In the genomic region with DNA sequence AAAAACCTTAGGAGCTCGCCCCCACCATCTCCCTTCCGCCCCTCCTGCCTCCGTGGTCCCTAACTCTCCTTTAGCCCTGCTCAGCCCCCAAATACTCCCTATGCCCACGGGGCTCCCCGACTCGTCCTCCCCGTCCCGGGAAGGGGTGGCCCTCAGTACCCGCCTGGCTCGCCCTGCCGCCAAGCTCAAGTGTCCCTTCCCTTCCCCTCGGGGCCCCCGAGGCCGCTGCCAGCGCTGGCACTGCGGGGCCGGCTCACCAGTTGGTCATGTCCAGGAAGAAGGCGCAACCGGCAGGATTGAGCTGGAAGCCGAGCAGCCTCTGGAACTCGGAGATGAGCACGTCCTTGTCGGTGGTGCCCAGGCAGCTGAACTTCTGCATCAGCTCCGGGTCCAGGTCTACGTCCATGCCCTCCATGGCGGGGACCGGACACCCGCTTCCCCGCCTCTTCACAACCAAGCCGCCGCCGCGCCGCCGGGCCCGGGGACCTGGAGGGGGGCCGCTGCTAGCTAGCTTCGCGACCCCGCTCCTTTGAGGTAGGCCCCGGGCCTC, we compare ENCODE assay signal across 8 cellular contexts. TPM values are rescaled to one million over a fixed set of nuclear protein-coding genes. Genes with fewer than 3 reads are reported as not detected.
A peak's percentile ranks its signal among the peaks of the same experiment; 100 is the strongest.
DNase-seq lines count a peak whose midpoint lies in the region; ATAC-seq and TF ChIP-seq lines count a peak whose summit lies in the region.

No MANE protein-coding gene starts in this region.

- H3K36me3 ChIP-seq in heart right ventricle = peaks cover 0 to 5% (median 0%) of the 10 kb centered on the region in 9 donors

- no peaks in the 10 kb centered on the region for H3K27me3 Mint-ChIP-seq in CD4-positive, alpha-beta T cell
- no peaks in the 10 kb centered on the region for H3K27me3 Mint-ChIP-seq in activated T-helper 17 cell treated with anti-CD3 and anti-CD28 coated beads, Interleukin-2, amount 50 U/mL, for 72 hours
- no peaks in the 10 kb centered on the region for H3K27me3 Mint-ChIP-seq in progenitor cell of endocrine pancreas

- no peaks in the 10 kb centered on the region for H3K9me3 ChIP-seq in CD4-positive, alpha-beta T cell (ENCODE audit: control insufficient read depth, low read length)
- H3K9me3 ChIP-seq in heart right ventricle = no peaks in the 10 kb centered on the region

- H3K27ac Mint-ChIP-seq in CD4-positive, alpha-beta T cell = peak overlapping the region; percentile 98
- peak overlapping the region; percentile 88 for H3K27ac Mint-ChIP-seq in activated T-helper 17 cell treated with anti-CD3 and anti-CD28 coated beads, Interleukin-2, amount 50 U/mL, for 72 hours
- H3K27ac Mint-ChIP-seq in progenitor cell of endocrine pancreas = peak overlapping the region; percentile 95

- peaks cover 5 to 50% (median 32%) of the 10 kb centered on the region in 9 donors for H3K4me1 ChIP-seq in heart right ventricle

- H3K4me3 Mint-ChIP-seq in CD4-positive, alpha-beta T cell = peak overlapping the region; percentile 98
- peak overlapping the region; percentile 91 for H3K4me3 Mint-ChIP-seq in activated T-helper 17 cell treated with anti-CD3 and anti-CD28 coated beads, Interleukin-2, amount 50 U/mL, for 72 hours
- H3K4me3 Mint-ChIP-seq in progenitor cell of endocrine pancreas (ENCODE audit: low read depth) = peak overlapping the region; percentile 88

- ATAC-seq in CD4-positive, alpha-beta T cell (ENCODE audit: poor library complexity) = no peak
- ATAC-seq in GM19397 (IDR thresholded peaks at IDR 0.05; ENCODE audit: unreplicated experiment) (peak; percentile 33), HG03442 (IDR thresholded peaks at IDR 0.05; ENCODE audit: unreplicated experiment) (peak; percentile 31), heart right ventricle (peak; percentile 64 to 82 (median 70))
- ATAC-seq in activated T-helper 17 cell treated with anti-CD3 and anti-CD28 coated beads, Interleukin-2, amount 50 U/mL, for 72 hours (replicated peaks) = peak; percentile 69

- H3K27ac ChIP-seq in CD4-positive, alpha-beta T cell (ENCODE audit: low read depth, low read length) = peak overlapping the region; percentile 83
- H3K27ac ChIP-seq in heart right ventricle = peak overlapping the region; percentile 91 to 99 (median 97)

- H3K9me3 Mint-ChIP-seq in CD4-positive, alpha-beta T cell = no peaks in the 10 kb centered on the region
- H3K9me3 Mint-ChIP-seq in activated T-helper 17 cell treated with anti-CD3 and anti-CD28 coated beads, Interleukin-2, amount 50 U/mL, for 72 hours = no peaks in the 10 kb centered on the region
- H3K9me3 Mint-ChIP-seq in progenitor cell of endocrine pancreas (ENCODE audit: low read depth) = no peaks in the 10 kb centered on the region

- intact Hi-C loops in CD4-positive, alpha-beta T cell (cut with DNase I, micrococcal nuclease) = loop anchor here (1.0 to 10.0 kb wide), 8 partner anchors 23 to 449 kb away; a partner anchor contains a TSS
- intact Hi-C loops in heart right ventricle (cut with DNase I) = loop anchor here in 7 of 10 donors (2.0 to 10.0 kb wide), 4 partner anchors 39 to 61 kb away; a partner anchor contains a TSS

- POLR2A ChIA-PET in CD4-positive, alpha-beta T cell (lab: Charles Lee) = interaction anchor here (0.6 to 2.9 kb wide), 12 partner anchors 18 to 755 kb away, joined by 3 to 39 read pairs (median 4); a partner anchor contains a TSS

- H3K36me3 Mint-ChIP-seq in CD4-positive, alpha-beta T cell (ENCODE audit: low read depth) = peaks cover 31% of the 10 kb centered on the region
- peaks cover 25% of the 10 kb centered on the region for H3K36me3 Mint-ChIP-seq in activated T-helper 17 cell treated with anti-CD3 and anti-CD28 coated beads, Interleukin-2, amount 50 U/mL, for 72 hours (ENCODE audit: low read depth)
- H3K36me3 Mint-ChIP-seq in progenitor cell of endocrine pancreas (ENCODE audit: insufficient read depth) = no peaks in the 10 kb centered on the region

- peak in 1 of 10 experiments; percentile 3 for DNase-seq in CD4-positive, alpha-beta T cell
- DNase-seq in heart right ventricle (peak in 1 of 2 donors; percentile 70), progenitor cell of endocrine pancreas (ENCODE audit: low spot score, unreplicated experiment) (peak; percentile 28), GOT3 (lab: John Stamatoyannopoulos, UW) (no peak)
- DNase-seq in stimulated activated CD4-positive, alpha-beta T cell treated with anti-CD3 and anti-CD28 coated beads, Interleukin-4, amount 100 ng/mL, for 1 hour = no peak

- CTCF ChIA-PET in CD4-positive, alpha-beta T cell (lab: Charles Lee) = interaction anchor here (0.7 to 0.8 kb wide), 2 partner anchors 87 to 96 kb away, joined by 3 read pairs; a partner anchor contains a TSS

- no peaks in the 10 kb centered on the region for H3K27me3 ChIP-seq in CD4-positive, alpha-beta T cell (ENCODE audit: control insufficient read depth, insufficient read depth, low read length)
- no peaks in the 10 kb centered on the region for H3K27me3 ChIP-seq in heart right ventricle

- H3K4me3 ChIP-seq in heart right ventricle = peak overlapping the region; percentile 89 to 100 (median 96)

- no peak for TF ChIP-seq CTCF in CD4-positive, alpha-beta T cell (IDR thresholded peaks at IDR 0.05)
- TF ChIP-seq CTCF in heart right ventricle (IDR thresholded peaks at IDR 0.05) (no peak), progenitor cell of endocrine pancreas (IDR thresholded peaks at IDR 0.05; ENCODE audit: unreplicated experiment) (no peak)

- WGBS in heart right ventricle, 2 donors = 0% methylated on average over 41 of the region's 41 CpGs

- H3K4me1 Mint-ChIP-seq in CD4-positive, alpha-beta T cell (ENCODE audit: low read depth) = peaks cover 55% of the 10 kb centered on the region
- H3K4me1 Mint-ChIP-seq in activated T-helper 17 cell treated with anti-CD3 and anti-CD28 coated beads, Interleukin-2, amount 50 U/mL, for 72 hours = peaks cover 23% of the 10 kb centered on the region
- peaks cover 24% of the 10 kb centered on the region for H3K4me1 Mint-ChIP-seq in progenitor cell of endocrine pancreas (ENCODE audit: low read depth)

RNA-seq across cellular contexts. Expression of a gene that starts 0.3 kb away (rescaled TPM):
- total RNA-seq in CD4-positive, alpha-beta T cell = 10 to 100 TPM; 44.9 to 49.4 TPM
- total RNA-seq in activated T-helper 17 cell treated with anti-CD3 and anti-CD28 coated beads, Interleukin-2, amount 50 U/mL, for 72 hours = 10 to 100 TPM; 58.2 to 65.8 TPM
- total RNA-seq in heart right ventricle (100 to 1,000 TPM in 8 of 10 donors, 10 to 100 TPM in 2; 86.9 to 157 (median 114) TPM), progenitor cell of endocrine pancreas (55.2 and 56.3 TPM in 2 replicates)
- polyA plus RNA-seq in heart right ventricle = 10 to 100 TPM; 54.9 to 63.0 TPM
